In the genomic region with DNA sequence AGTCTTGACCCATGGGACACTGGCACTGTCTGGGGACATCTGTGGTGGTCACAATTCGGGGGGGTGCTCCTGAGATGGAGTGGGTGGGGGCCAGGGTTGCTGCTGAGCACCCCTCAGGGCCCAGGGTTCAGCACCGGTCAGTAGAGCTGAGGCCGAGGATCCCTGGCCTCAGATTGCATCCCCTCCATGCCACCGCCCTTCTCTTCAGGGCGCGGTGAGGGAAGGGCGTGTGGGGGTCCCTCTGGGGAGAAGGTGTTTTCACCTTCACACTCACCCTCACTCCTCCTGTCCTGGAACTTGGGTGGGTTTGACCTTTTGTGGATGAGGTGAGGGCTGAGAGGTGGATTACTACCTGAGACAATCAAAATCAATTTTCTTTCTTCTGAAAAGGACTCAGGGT, we compare ENCODE assay signal across 18 cellular contexts. TPM values are rescaled to one million over a fixed set of nuclear protein-coding genes. Genes with fewer than 3 reads are reported as not detected.
"Had no signal": no experiment of that assay in that cellular context is flagged by ENCODE, and none has a peak within 500 bp of the region (broad histone marks: within the 10 kb centered on the region; RNA-seq: fewer than 3 reads in every experiment).

No MANE protein-coding gene starts in this region.

- FAIRE-seq: endometrium had no signal

- H3K27me3 ChIP-seq: brain microvascular endothelial cell, esophagus squamous epithelium, tibial artery had no signal

- H3K27ac ChIP-seq: brain microvascular endothelial cell, esophagus squamous epithelium, tibial artery had no signal

- H3K36me3 ChIP-seq: brain microvascular endothelial cell had no signal

- H3K9me3 ChIP-seq: esophagus squamous epithelium, tibial artery had no signal

- DNase-seq: activated CD4-positive, alpha-beta memory T cell treated with anti-CD3 and anti-CD28 coated beads for 36 hours; activated CD4-positive, alpha-beta T cell treated with anti-CD3 and anti-CD28 coated beads for 1 hour; activated effector memory CD4-positive, alpha-beta T cell treated with anti-CD3 and anti-CD28 coated beads, Interleukin-2, amount 50 U/mL, for 16 hours; activated naive CD8-positive, alpha-beta T cell treated with anti-CD3 and anti-CD28 coated beads for 36 hours; activated T-cell treated with anti-CD3 and anti-CD28 coated beads, Interleukin-2, amount 50 U/mL, for 4 hours; brain microvascular endothelial cell; esophagus squamous epithelium; foreskin fibroblast; glutamatergic neuron; immature natural killer cell; left cardiac atrium; mammary epithelial cell; T-helper 2 cell; tibial artery had no signal

- H3K4me3 ChIP-seq: esophagus squamous epithelium, skin epidermis, tibial artery had no signal

RNA-seq across cellular contexts. Expression of a gene that starts 28.2 kb away (rescaled TPM):
- total RNA-seq: osteocyte, renal cortical epithelial cell had no signal
